Comparison of ENCODE assay signal across 19 cellular contexts in the genomic region with DNA sequence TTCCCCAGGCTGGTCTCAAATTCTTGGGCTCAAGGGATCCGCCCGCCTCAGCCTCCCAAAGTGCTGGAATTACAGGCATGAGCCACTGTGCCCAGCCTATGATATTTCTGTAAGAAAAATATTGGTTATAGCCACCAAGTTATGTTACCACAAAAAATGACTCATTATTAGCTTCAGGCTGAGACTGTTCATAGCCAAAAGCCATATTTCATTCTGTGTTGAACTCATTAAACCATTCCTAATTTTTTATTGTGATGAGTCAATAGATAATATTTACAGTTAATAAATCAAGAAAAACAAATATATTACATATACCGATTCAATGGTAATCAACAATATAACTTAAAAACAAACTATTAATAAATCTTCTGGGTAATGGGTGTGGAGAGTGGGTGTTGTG. TPM values are rescaled to one million over a fixed set of nuclear protein-coding genes. Genes with fewer than 3 reads are reported as not detected.
DNase-seq lines count a peak whose midpoint lies in the region; ATAC-seq and TF ChIP-seq lines count a peak whose summit lies in the region.
"Had no signal": no experiment of that assay in that cellular context is flagged by ENCODE, and none has a peak within 500 bp of the region (broad histone marks: within the 10 kb centered on the region; RNA-seq: fewer than 3 reads in every experiment).

No MANE protein-coding gene starts in this region.

- no peak for ATAC-seq in HG03457 (IDR thresholded peaks at IDR 0.05; ENCODE audit: unreplicated experiment)
- ATAC-seq in HG03175 (IDR thresholded peaks at IDR 0.05; ENCODE audit: unreplicated experiment), result no peak
- ATAC-seq: heart left ventricle had no signal

- DNase-seq in AG20443 (ENCODE audit: low spot score) (peak; percentile 69), M059J (ENCODE audit: low read depth) (peak; percentile 58), choroid plexus epithelial cell (ENCODE audit: low read depth) (peak; percentile 19), myocyte (ENCODE audit: low read depth) (peak; percentile 42), dermis blood vessel endothelial cell (no peak), COLO668 (lab: John Stamatoyannopoulos, UW; ENCODE audit: unreplicated experiment) (no peak)
- DNase-seq: activated CD4-positive, alpha-beta memory T cell treated with anti-CD3 and anti-CD28 coated beads for 36 hours; activated naive CD8-positive, alpha-beta T cell treated with anti-CD3 and anti-CD28 coated beads for 36 hours; activated T-cell treated with anti-CD3 and anti-CD28 coated beads, Interleukin-2, amount 50 U/mL, for 48 hours; AML-193; cerebellar nuclear complex; H7; heart left ventricle; islet precursor cell; NCI-H1092; stimulated activated CD4-positive, alpha-beta T cell treated with anti-CD3 and anti-CD28 coated beads, Interleukin-1b, Interleukin-23, amount 100 ng/mL, for 48 hours had no signal

- TF ChIP-seq CTCF in choroid plexus epithelial cell (conservative IDR thresholded peaks at IDR 0.05; ENCODE audit: low read depth, low read length), result no peak

- no peak overlapping the region for H3K4me3 ChIP-seq in choroid plexus epithelial cell (ENCODE audit: low read depth, low read length)
- H3K4me3 ChIP-seq: heart left ventricle, right atrium auricular region had no signal

RNA-seq across cellular contexts. Expression of a gene that starts 27.3 kb away (rescaled TPM):
- 3.3 and 5.0 TPM in 2 replicates for total RNA-seq in M059J (2014; rRNA removed; shearing (Covaris generic))
- total RNA-seq in myocyte, result 7.2 and 8.2 TPM in 2 replicates
- polyA plus RNA-seq in myocyte (2012), result 5.0 TPM
- 7.1 and 8.8 TPM in 2 replicates for total RNA-seq in dermis blood vessel endothelial cell

RNA-seq across cellular contexts. Expression of a gene that starts 37.3 kb away (rescaled TPM):
- total RNA-seq in M059J (2014; rRNA removed; shearing (Covaris generic)), result 30.7 and 48.3 TPM in 2 replicates
- 80.9 and 84.8 TPM in 2 replicates for total RNA-seq in myocyte
- 24.2 TPM for polyA plus RNA-seq in myocyte (2012)
- total RNA-seq in dermis blood vessel endothelial cell, result 63.8 and 79.3 TPM in 2 replicates

Comparison
In these comparisons a context has a peak if more than half of its experiments do, and no peak if none do; other contexts are left out.
1. DNase-seq: peak in AG20443 (single experiment), M059J (single experiment), choroid plexus epithelial cell (single experiment) and myocyte (single experiment); none in dermis blood vessel endothelial cell (single experiment) and COLO668 (single experiment).